In genomic region chr3:71548995-71549394, GRCh38 we compare ENCODE assay signal across 14 cellular contexts. TPM values are rescaled to one million over a fixed set of nuclear protein-coding genes. Genes with fewer than 3 reads are reported as not detected.
DNase-seq lines count a peak whose midpoint lies in the region; ATAC-seq, FAIRE-seq and TF ChIP-seq lines count a peak whose summit lies in the region.
"Had no signal": no experiment of that assay in that cellular context is flagged by ENCODE, and none has a peak within 500 bp of the region (broad histone marks: within the 10 kb centered on the region; RNA-seq: fewer than 3 reads in every experiment).

No MANE protein-coding gene starts in this region.

- no peaks in the 10 kb centered on the region; a peak in 1 of 5 replicates for H3K27me3 ChIP-seq in HepG2 (ENCODE audit: control insufficient read depth in 1 of 2, insufficient read depth in 2 of 2, low read length in 2 of 2)
- H3K27me3 ChIP-seq in mesendoderm (ENCODE audit: insufficient read depth, low read length, poor library complexity), result no peaks in the 10 kb centered on the region

- 63% methylated on average over 3 of the region's 3 CpGs for WGBS in HepG2 (ENCODE audit: low lambda C conversion rate)
- WGBS in mesendoderm (ENCODE audit: extremely low coverage, insufficient coverage, low lambda C conversion rate), result no CpG with 5 or more reads among the region's 3 CpGs

- no peaks in the 10 kb centered on the region for H3K79me1 ChIP-seq in mesendoderm (ENCODE audit: low read length)

- no peak overlapping the region for H4K8ac ChIP-seq in mesendoderm (ENCODE audit: low read depth, low read length)

- no peak overlapping the region for H3K4me3 ChIP-seq in HepG2 (replicated peaks in 1 of 3; ENCODE audit: insufficient read depth in 1 of 3, low read depth in 2 of 3, low read length in 3 of 3)
- no peak overlapping the region for H3K4me3 ChIP-seq in mesendoderm (ENCODE audit: low read length)
- H3K4me3 ChIP-seq: thoracic aorta had no signal

- H4K20me1 ChIP-seq in HepG2 (ENCODE audit: insufficient read depth, low read length), result peaks cover 8% of the 10 kb centered on the region; the same call in 1 of the 2 replicates

- intact Hi-C loops in HepG2 (cut with micrococcal nuclease; ENCODE audit: unreplicated experiment), result no loop called here

- no peak overlapping the region for H2BK5ac ChIP-seq in mesendoderm (ENCODE audit: low read length)

- H3K36me3 ChIP-seq in HepG2 (replicated peaks in 1 of 2; ENCODE audit: control insufficient read depth in 1 of 2, insufficient read depth in 2 of 2, low read length in 2 of 2) (no peaks in the 10 kb centered on the region), mesendoderm (ENCODE audit: control insufficient read depth, insufficient read depth, low read length) (no peaks in the 10 kb centered on the region)
- H3K36me3 ChIP-seq: thoracic aorta had no signal

- POLR2A ChIA-PET in HepG2 (lab: Yijun Ruan, JAX) (interaction anchor here (2.1 kb wide), 1 partner anchor 33 kb away, joined by 8 read pairs; no protein-coding TSS in a partner anchor), HEK293T (lab: Yijun Ruan, JAX) (no interaction called here)

- no peak overlapping the region for H2BK120ac ChIP-seq in mesendoderm (ENCODE audit: low read depth, low read length)

- no peak overlapping the region for H4K5ac ChIP-seq in mesendoderm (ENCODE audit: low read length)

- H3K9ac ChIP-seq in HepG2 (ENCODE audit: insufficient read depth, low read depth, low read length), result no peak overlapping the region
- no peak overlapping the region for H3K9ac ChIP-seq in mesendoderm (ENCODE audit: low read length)

- no peak for TF ChIP-seq RAD21 in HepG2 (CRISPR knock-in tag; IDR thresholded peaks at IDR 0.05)

- H2AK5ac ChIP-seq in mesendoderm (ENCODE audit: low read length), result no peak overlapping the region

- peaks cover 53% of the 10 kb centered on the region for H3K4me1 ChIP-seq in HepG2 (ENCODE audit: insufficient read depth, low read length)
- H3K4me1 ChIP-seq in mesendoderm (ENCODE audit: control insufficient read depth, low read depth, low read length), result no peaks in the 10 kb centered on the region

- no peak for DNase-seq in HepG2 (ENCODE audit: low spot score)
- no peak for DNase-seq in NCI-H146 (lab: John Stamatoyannopoulos, UW)
- DNase-seq in mesendoderm, result no peak
- DNase-seq in activated naive CD4-positive, alpha-beta T cell treated with anti-CD3 and anti-CD28 coated beads, Interleukin-2, amount 50 U/mL, for 16 hours, result no peak
- DNase-seq in HEK293T (ENCODE audit: extremely low spot score), result no peak
- DNase-seq: CD8-positive, alpha-beta T cell; naive thymus-derived CD8-positive, alpha-beta T cell; NCI-H1092; NCI-H526; Right ventricle myocardium superior had no signal

- no peak overlapping the region for H3K56ac ChIP-seq in mesendoderm (ENCODE audit: low read length)

- no peak for TF ChIP-seq POLR2A in HepG2 (IDR thresholded peaks at IDR 0.05; ENCODE audit: insufficient read depth in 1 of 2, low read depth in 2 of 2, low read length in 2 of 2)

- no peaks in the 10 kb centered on the region for H3K9me3 ChIP-seq in HepG2 (ENCODE audit: low read length)
- H3K9me3 ChIP-seq: thoracic aorta had no signal

- no peak overlapping the region for H3K23ac ChIP-seq in mesendoderm (ENCODE audit: low read length)

- no peak overlapping the region for H3K18ac ChIP-seq in mesendoderm (ENCODE audit: low read length)

- H3K4me2 ChIP-seq in HepG2 (ENCODE audit: low read depth, low read length) (no peak overlapping the region), mesendoderm (ENCODE audit: low read length) (no peak overlapping the region)

- H3K27ac ChIP-seq in HepG2 (ENCODE audit: extremely low read length, insufficient read depth, low read length) (peak overlapping the region; percentile 60), mesendoderm (ENCODE audit: low read depth, low read length) (no peak overlapping the region)
- H3K27ac ChIP-seq: thoracic aorta had no signal

- no peak overlapping the region for H3K4ac ChIP-seq in mesendoderm (ENCODE audit: low read depth, low read length)

- no peak for TF ChIP-seq CTCF in HepG2 (CRISPR knock-in tag; IDR thresholded peaks at IDR 0.05)

- no peak for TF ChIP-seq EP300 in HepG2 (IDR thresholded peaks at IDR 0.05; ENCODE audit: low read depth in 2 of 2, low read length in 2 of 2)
- TF ChIP-seq EP300 in HepG2 (CRISPR knock-in tag; IDR thresholded peaks at IDR 0.05; ENCODE audit: borderline replicate concordance), result no peak

- no peak overlapping the region for H2AFZ ChIP-seq in HepG2 (ENCODE audit: low read length)

- no TSS peak for BruUV-seq in HepG2 (replicated peaks; lab: Mats Ljungman, UMichigan)

- ATAC-seq in GM18909 (IDR thresholded peaks at IDR 0.05; ENCODE audit: poor library complexity, unreplicated experiment) (peak; percentile 98), GM21825 (IDR thresholded peaks at IDR 0.05; ENCODE audit: unreplicated experiment) (peak; percentile 86), HG03378 (IDR thresholded peaks at IDR 0.05; ENCODE audit: unreplicated experiment) (peak; percentile 95), HepG2 (no peak)
- ATAC-seq: CD8-positive, alpha-beta T cell; naive thymus-derived CD8-positive, alpha-beta T cell had no signal

- CTCF ChIA-PET in HepG2 (lab: Yijun Ruan, JAX; ENCODE audit: low intra/inter-chr PET ratio, low total read pairs), result no interaction called here
- CTCF ChIA-PET in HEK293T (lab: Yijun Ruan, JAX), result no interaction called here

- peaks cover 37% of the 10 kb centered on the region for H3K79me2 ChIP-seq in HepG2 (ENCODE audit: insufficient read depth, low read length)
- H3K79me2 ChIP-seq in mesendoderm (ENCODE audit: control insufficient read depth, insufficient read depth, low read length), result no peaks in the 10 kb centered on the region

- in situ Hi-C loops in HepG2 (cut with HindIII; ENCODE audit: extremely low pct_ligation_motif_present, low pct_unique_long_range_greater_than_20kb), result no loop called here

- FAIRE-seq in HepG2 (lab: Jason Lieb, UNC), result no peak

- H2BK15ac ChIP-seq in mesendoderm (replicated peaks; ENCODE audit: low read depth), result no peak overlapping the region

TF ChIP-seq in HepG2, 621 proteins besides CTCF, POLR2A, EP300 and RAD21:
- TF ChIP-seq CEBPB (IDR thresholded peaks at IDR 0.05; ENCODE audit: borderline replicate concordance, low read depth, low read length) (peak; percentile 23; the same call in 1 of the 2 replicates), GATA4 (IDR thresholded peaks at IDR 0.05; ENCODE audit: borderline replicate concordance, low read depth) (no peak)

TF ChIP-seq in HEK293T, 16 proteins besides CTCF, POLR2A, EP300 and RAD21:
- TF ChIP-seq, protein P1, sequence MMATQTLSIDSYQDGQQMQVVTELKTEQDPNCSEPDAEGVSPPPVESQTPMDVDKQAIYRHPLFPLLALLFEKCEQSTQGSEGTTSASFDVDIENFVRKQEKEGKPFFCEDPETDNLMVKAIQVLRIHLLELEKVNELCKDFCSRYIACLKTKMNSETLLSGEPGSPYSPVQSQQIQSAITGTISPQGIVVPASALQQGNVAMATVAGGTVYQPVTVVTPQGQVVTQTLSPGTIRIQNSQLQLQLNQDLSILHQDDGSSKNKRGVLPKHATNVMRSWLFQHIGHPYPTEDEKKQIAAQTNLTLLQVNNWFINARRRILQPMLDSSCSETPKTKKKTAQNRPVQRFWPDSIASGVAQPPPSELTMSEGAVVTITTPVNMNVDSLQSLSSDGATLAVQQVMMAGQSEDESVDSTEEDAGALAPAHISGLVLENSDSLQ (IDR thresholded peaks at IDR 0.05), result no peak

RNA-seq across cellular contexts. Expression of gene FOXP1, which starts 34.5 kb away (rescaled TPM):
- 43.3 and 59.0 TPM in 2 replicates for total RNA-seq in HepG2 (2016; rRNA removed; fragmentation: Illumina TruSeq; extraction: Trizol)
- 67.9 and 68.5 TPM in 2 replicates for total RNA-seq in HepG2 (2016; cell fraction: cytosol; rRNA removed; fragmentation: Illumina TruSeq; extraction: Trizol; ENCODE audit: low read depth)
- 31.5 and 57.5 TPM in 2 replicates for total RNA-seq in HepG2 (2016; cell fraction: insoluble cytoplasmic fraction; rRNA removed; fragmentation: Illumina TruSeq; extraction: Trizol)
- total RNA-seq in HepG2 (2016; cell fraction: membrane; rRNA removed; fragmentation: Illumina TruSeq; extraction: Trizol), result 36.5 and 36.9 TPM in 2 replicates
- 164 and 179 TPM in 2 replicates for total RNA-seq in HepG2 (2016; cell fraction: nucleus; rRNA removed; fragmentation: Illumina TruSeq; extraction: Trizol)
- polyA plus RNA-seq in HepG2 (2011; rRNA removed), result 36.0 and 40.4 TPM in 2 replicates
- polyA plus RNA-seq in HepG2 (2011; cell fraction: cytosol; rRNA removed), result 17.7 and 19.3 TPM in 2 replicates
- 47.8 and 58.3 TPM in 2 replicates for polyA plus RNA-seq in HepG2 (2011; cell fraction: nucleus; rRNA removed)
- polyA plus RNA-seq in HepG2 (2012), result 24.3 and 27.6 TPM in 2 replicates
- 3.3 and 4.6 TPM in 2 replicates for polyA plus RNA-seq in HepG2 (2016; cell fraction: cytosol; fragmentation: Illumina TruSeq; extraction: Trizol; ENCODE audit: low read depth)
- polyA plus RNA-seq in HepG2 (2016; cell fraction: insoluble cytoplasmic fraction; fragmentation: Illumina TruSeq; extraction: Trizol; ENCODE audit: low read depth), result 21.9 and 24.7 TPM in 2 replicates
- polyA plus RNA-seq in HepG2 (2016; cell fraction: membrane; fragmentation: Illumina TruSeq; extraction: Trizol; ENCODE audit: low read depth), result 9.9 and 11.0 TPM in 2 replicates
- 28.9 and 32.7 TPM in 2 replicates for polyA plus RNA-seq in HepG2 (2016; cell fraction: nucleus; fragmentation: Illumina TruSeq; extraction: Trizol; ENCODE audit: insufficient read depth, low read depth)
- polyA minus RNA-seq in HepG2 (2011; rRNA and poly(A)+ RNA removed; ENCODE audit: low replicate concordance), result 35.8 and 181 TPM in 2 replicates
- polyA minus RNA-seq in HepG2 (2011; cell fraction: cytosol; rRNA and poly(A)+ RNA removed), result 64.7 and 68.5 TPM in 2 replicates
- polyA minus RNA-seq in HepG2 (2011; cell fraction: nucleus; rRNA and poly(A)+ RNA removed), result 528 and 568 TPM in 2 replicates
- 14.0 TPM for polyA plus RNA-seq in mesendoderm (2013, experiment 1 of 2)
- polyA plus RNA-seq in mesendoderm (2013, experiment 2 of 2), result 14.0 TPM
